22 cellular contexts compared by ENCODE assay signal in genomic region chr3:33537135-33537534, GRCh38.
DNase-seq lines count a peak whose midpoint lies in the region; ATAC-seq, FAIRE-seq and TF ChIP-seq lines count a peak whose summit lies in the region.
"Had no signal": no experiment of that assay in that cellular context is flagged by ENCODE, and none has a peak within 500 bp of the region (broad histone marks: within the 10 kb centered on the region; RNA-seq: fewer than 3 reads in every experiment).

No MANE protein-coding gene starts in this region.

- H3K9me3 ChIP-seq in endothelial cell of umbilical vein (replicated peaks; ENCODE audit: control insufficient read depth, insufficient read depth, low read length) (no peaks in the 10 kb centered on the region), left ventricle myocardium inferior (replicated peaks) (no peaks in the 10 kb centered on the region)
- H3K9me3 ChIP-seq: A549, BLaER1 had no signal

- FAIRE-seq in endothelial cell of umbilical vein (lab: Jason Lieb, UNC) (no peak), GM12891 (lab: Jason Lieb, UNC) (no peak)
- FAIRE-seq: A549, GM12878 had no signal

- no peak for ATAC-seq in HG02973 (IDR thresholded peaks at IDR 0.05; ENCODE audit: unreplicated experiment)
- ATAC-seq: A549, GM12878, PC-3 had no signal

- H3K79me2 ChIP-seq in endothelial cell of umbilical vein (ENCODE audit: control insufficient read depth, insufficient read depth, low read length): no peaks in the 10 kb centered on the region

- H3K9me1 ChIP-seq in endothelial cell of umbilical vein (replicated peaks; ENCODE audit: control insufficient read depth, extremely low read depth, insufficient read depth, low read length): no peaks in the 10 kb centered on the region

- intact Hi-C loops in endothelial cell of umbilical vein (cut with micrococcal nuclease) (no loop called here), left ventricle myocardium inferior (cut with micrococcal nuclease) (no loop called here)

- H2AFZ ChIP-seq in endothelial cell of umbilical vein (ENCODE audit: low read depth, low read length): no peak overlapping the region

- POLR2A ChIA-PET in endothelial cell of umbilical vein (lab: Charles Lee): no interaction called here

- TF ChIP-seq POLR2A in endothelial cell of umbilical vein (IDR thresholded peaks at IDR 0.05; ENCODE audit: low read depth, low read length): no peak
- no peak for TF ChIP-seq POLR2A in GM12891 (IDR thresholded peaks at IDR 0.05; ENCODE audit: low read depth, low read length)

- H3K27me3 ChIP-seq in endothelial cell of umbilical vein (ENCODE audit: control insufficient read depth in 2 of 2, insufficient read depth in 2 of 2, low read length in 2 of 2) (no peaks in the 10 kb centered on the region), left ventricle myocardium inferior (ENCODE audit: low read depth) (no peaks in the 10 kb centered on the region)
- H3K27me3 ChIP-seq: BLaER1 had no signal

- peak in 49 of 76 experiments; percentile 1 to 69 (median 19) for DNase-seq in HUDEP-2 (lab: John Stamatoyannopoulos, UW; ENCODE audit: unreplicated experiment in 76 of 76)
- DNase-seq in amniotic epithelial cell (ENCODE audit: low read depth): peak; percentile 2
- peak; percentile 12 for DNase-seq in endothelial cell of umbilical vein (ENCODE audit: low read depth, low spot score)
- DNase-seq in left ventricle myocardium inferior: no peak
- no peak for DNase-seq in NCI-H524 (lab: John Stamatoyannopoulos, UW)
- no peak for DNase-seq in GM12891 (ENCODE audit: insufficient read length, low spot score)
- DNase-seq in DMS 273 (lab: John Stamatoyannopoulos, UW; ENCODE audit: unreplicated experiment): no peak
- DNase-seq: CD4-positive, alpha-beta memory T cell; DMS53; EL; IMR-90; Karpas-422; NCI-H1417 treated with DMSO at 0.1 percent for 48 hours; NCI-H187 treated with DMSO at 0.1 percent for 48 hours; NCI-H345; NCI-H526; PC-3; RPMI8226 had no signal

- CTCF ChIA-PET in endothelial cell of umbilical vein (lab: Charles Lee): interaction anchor here (0.9 to 1.0 kb wide), 2 partner anchors 12 to 14 kb away, joined by 3 read pairs; no protein-coding TSS in a partner anchor

- H3K36me3 ChIP-seq in endothelial cell of umbilical vein (ENCODE audit: control insufficient read depth in 2 of 2, extremely low read depth in 1 of 2, insufficient read depth in 2 of 2, low read length in 2 of 2) (no peaks in the 10 kb centered on the region), left ventricle myocardium inferior (peaks cover 72% of the 10 kb centered on the region)

- no peak overlapping the region for H3K4me2 ChIP-seq in endothelial cell of umbilical vein (ENCODE audit: insufficient read depth, low read length)
- H3K4me2 ChIP-seq: A549, BLaER1 had no signal

- no peak overlapping the region for H3K27ac ChIP-seq in endothelial cell of umbilical vein (ENCODE audit: insufficient read depth, low read depth, low read length)
- H3K27ac ChIP-seq in left ventricle myocardium inferior (replicated peaks): peak overlapping the region; percentile 86
- H3K27ac ChIP-seq: A549, BLaER1 had no signal

- H3K4me1 ChIP-seq in endothelial cell of umbilical vein (ENCODE audit: control insufficient read depth, extremely low read depth, insufficient read depth, low read length) (no peaks in the 10 kb centered on the region), left ventricle myocardium inferior (peaks cover 26% of the 10 kb centered on the region)
- H3K4me1 ChIP-seq: A549 had no signal

- no peak for TF ChIP-seq CTCF in endothelial cell of umbilical vein (IDR thresholded peaks at IDR 0.05; ENCODE audit: extremely low read depth in 1 of 2, insufficient read depth in 1 of 2, low read depth in 1 of 2, low read length in 2 of 2)
- no peak for TF ChIP-seq CTCF in left ventricle myocardium inferior (IDR thresholded peaks at IDR 0.05; ENCODE audit: borderline replicate concordance)

- no TSS peak for BruUV-seq in endothelial cell of umbilical vein (replicated peaks; lab: Mats Ljungman, UMichigan)

- H4K20me1 ChIP-seq in endothelial cell of umbilical vein (replicated peaks; ENCODE audit: control insufficient read depth, extremely low read depth, insufficient read depth, low read length): no peaks in the 10 kb centered on the region
- H4K20me1 ChIP-seq: BLaER1 had no signal

- dilution Hi-C loops in endothelial cell of umbilical vein (cut with MboI; ENCODE audit: extremely low pct_ligation_motif_present, low sequenced_read_pairs): no loop called here

- H3K4me3 ChIP-seq in endothelial cell of umbilical vein (replicated peaks in 1 of 3; ENCODE audit: insufficient read depth in 1 of 3, low read depth in 1 of 3, low read length in 3 of 3) (no peak overlapping the region), left ventricle myocardium inferior (no peak overlapping the region)
- H3K4me3 ChIP-seq: A549, BLaER1, GM12878 had no signal

- no peak overlapping the region for H3K9ac ChIP-seq in endothelial cell of umbilical vein (replicated peaks; ENCODE audit: extremely low read depth, insufficient read depth, low read length)
- H3K9ac ChIP-seq: BLaER1 had no signal

TF ChIP-seq in endothelial cell of umbilical vein, 7 proteins besides CTCF, POLR2A, EP300 and RAD21:
- TF ChIP-seq EZH2 (IDR thresholded peaks at IDR 0.05; ENCODE audit: borderline replicate concordance, low read depth, low read length, severe bottlenecking) (no peak), MAX (IDR thresholded peaks at IDR 0.05; ENCODE audit: insufficient read depth, insufficient read length) (no peak), FOS (IDR thresholded peaks at IDR 0.05; ENCODE audit: borderline replicate concordance, insufficient read depth, low read length) (no peak), MYC (IDR thresholded peaks at IDR 0.05; ENCODE audit: low read depth, low read length) (no peak), POLR2AphosphoS5 (IDR thresholded peaks at IDR 0.05; ENCODE audit: insufficient read depth, low read depth, low read length) (no peak), JUN (IDR thresholded peaks at IDR 0.05; ENCODE audit: borderline replicate concordance, insufficient read depth, insufficient read length, low read depth) (no peak), GATA2 (IDR thresholded peaks at IDR 0.05; ENCODE audit: insufficient read depth, insufficient read length, low read depth, low read length) (no peak)

TF ChIP-seq in GM12891, 5 proteins besides CTCF, POLR2A, EP300 and RAD21:
- TF ChIP-seq PAX5 (IDR thresholded peaks at IDR 0.05; ENCODE audit: insufficient read depth, low read length, severe bottlenecking): no peak
- TF ChIP-seq POU2F2 (IDR thresholded peaks at IDR 0.05; ENCODE audit: low read depth, low read length): no peak

Comparison
In these comparisons a context has a peak if more than half of its experiments do, and no peak if none do; other contexts are left out.
1. DNase-seq: peak in HUDEP-2 (49 of 76), amniotic epithelial cell (single experiment) and endothelial cell of umbilical vein (single experiment); none in left ventricle myocardium inferior (single experiment), NCI-H524 (0 of 2), GM12891 (single experiment) and DMS 273 (single experiment).